10 cellular contexts compared by ENCODE assay signal in genomic region chr6:156698239-156699016, GRCh38.
DNase-seq lines count a peak whose midpoint lies in the region; ATAC-seq, FAIRE-seq and TF ChIP-seq lines count a peak whose summit lies in the region.
"Had no signal": no experiment of that assay in that cellular context is flagged by ENCODE, and none has a peak within 500 bp of the region (broad histone marks: within the 10 kb centered on the region; RNA-seq: fewer than 3 reads in every experiment).

No MANE protein-coding gene starts in this region.

- ATAC-seq in GM19372 (IDR thresholded peaks at IDR 0.05; ENCODE audit: low read depth, unreplicated experiment), result peak; percentile 72
- peak; percentile 81 for ATAC-seq in HG02943 (IDR thresholded peaks at IDR 0.05; ENCODE audit: low read depth, unreplicated experiment)
- ATAC-seq in upper lobe of right lung, result no peak

- no peak for FAIRE-seq in HTR-8/SVneo (lab: Jason Lieb, UNC)

- 0 out of 2 replicates have a peak overlapping the region, but pooled peaks have one; percentile 22 for H3K9ac ChIP-seq in BLaER1

- DNase-seq in NCI-H82 (lab: John Stamatoyannopoulos, UW) (peak; percentile 58), upper lobe of right lung (no peak), HTR-8/SVneo (ENCODE audit: insufficient read length, low spot score) (no peak)
- DNase-seq in stimulated activated CD4-positive, alpha-beta T cell treated with anti-CD3 and anti-CD28 coated beads, Interleukin-12 subunit alpha, Interleukin-12 subunit beta, amount 100 ng/mL, for 4 hours, result no peak
- DNase-seq in activated CD4-positive, alpha-beta T cell treated with anti-CD3 and anti-CD28 coated beads for 48 hours, result no peak
- DNase-seq: activated CD4-positive, alpha-beta T cell treated with anti-CD3 and anti-CD28 coated beads for 36 hours; nucleus accumbens had no signal

- H3K36me3 ChIP-seq in BLaER1, result no peaks in the 10 kb centered on the region
- no peaks in the 10 kb centered on the region for H3K36me3 ChIP-seq in upper lobe of right lung

- peak overlapping the region; percentile 68 for H3K4me2 ChIP-seq in BLaER1

- H3K4me3 ChIP-seq in BLaER1 (no peak overlapping the region), upper lobe of right lung (no peak overlapping the region)

- H3K27ac ChIP-seq in BLaER1 (peak overlapping the region; percentile 43), upper lobe of right lung (no peak overlapping the region)

- H3K27me3 ChIP-seq in BLaER1, result no peaks in the 10 kb centered on the region
- H3K27me3 ChIP-seq in upper lobe of right lung, result no peaks in the 10 kb centered on the region

- H3K4me1 ChIP-seq in BLaER1, result peaks cover 29% of the 10 kb centered on the region
- H3K4me1 ChIP-seq in upper lobe of right lung, result no peaks in the 10 kb centered on the region

- H4K20me1 ChIP-seq in BLaER1, result no peaks in the 10 kb centered on the region

- no peak for TF ChIP-seq CTCF in upper lobe of right lung (IDR thresholded peaks at IDR 0.05)

- intact Hi-C loops in upper lobe of right lung (cut with DNase I), result no loop called here

- H3K9me3 ChIP-seq in BLaER1 (no peaks in the 10 kb centered on the region), upper lobe of right lung (no peaks in the 10 kb centered on the region)
